1 cellular context compared by ENCODE assay signal in genomic region chr17:49633762-49634486, GRCh38.
TF ChIP-seq lines count a peak whose summit lies in the region.

No MANE protein-coding gene starts in this region.

TF ChIP-seq in GM23338, 12 proteins besides CTCF, POLR2A, EP300 and RAD21 (continued from another document):
- no peak for TF ChIP-seq ZNF462 (CRISPR knock-in tag; IDR thresholded peaks at IDR 0.05)
